In genomic region chr5:178115835-178116405, GRCh38 we compare ENCODE assay signal across 12 cellular contexts. TPM values are rescaled to one million over a fixed set of nuclear protein-coding genes. Genes with fewer than 3 reads are reported as not detected.
DNase-seq lines count a peak whose midpoint lies in the region; ATAC-seq, FAIRE-seq and TF ChIP-seq lines count a peak whose summit lies in the region.
"Had no signal": no experiment of that assay in that cellular context is flagged by ENCODE, and none has a peak within 500 bp of the region (broad histone marks: within the 10 kb centered on the region; RNA-seq: fewer than 3 reads in every experiment).

No MANE protein-coding gene starts in this region.

- in situ Hi-C loops in K562 (cut with MboI) = no loop called here

- peaks cover 31 to 66% of the 10 kb centered on the region in 2 experiments; a peak in 4 of 5 replicates for H3K4me1 ChIP-seq in K562 (replicated peaks in 1 of 2; ENCODE audit: control insufficient read depth in 2 of 2, insufficient read depth in 2 of 2, low read length in 2 of 2)
- peaks cover 26% of the 10 kb centered on the region for H3K4me1 ChIP-seq in mesodermal cell (ENCODE audit: control insufficient read depth, insufficient read depth, low read length, poor library complexity, severe bottlenecking)

- H3K27ac ChIP-seq in K562 (ENCODE audit: extremely low read depth, low read depth, low read length) (peak overlapping the region; percentile 48; the same call in 2 of the 3 replicates), mesodermal cell (ENCODE audit: low read depth, low read length, severe bottlenecking) (peak overlapping the region; percentile 36)
- H3K27ac ChIP-seq: C4-2B, right lobe of liver had no signal

- peak overlapping the region; percentile 26 to 87; a peak in 3 of 4 replicates for H3K9ac ChIP-seq in K562 (ENCODE audit: insufficient read depth in 1 of 2, low read depth in 2 of 2, low read length in 2 of 2)

- no peak for TF ChIP-seq POLR2A in GM12892 (IDR thresholded peaks at IDR 0.05; ENCODE audit: low read depth, low read length)
- TF ChIP-seq POLR2A in K562 (conservative IDR thresholded peaks at IDR 0.05) = no peak

- H3K9me3 ChIP-seq in K562 (replicated peaks; ENCODE audit: control insufficient read depth, insufficient read depth, low read depth, low read length) (no peaks in the 10 kb centered on the region), mesodermal cell (ENCODE audit: control insufficient read depth, low read length) (no peaks in the 10 kb centered on the region)
- H3K9me3 ChIP-seq: right lobe of liver had no signal

- WGBS in K562 (ENCODE audit: insufficient coverage, low coverage, missing lambda C conversion rate) = 31% methylated on average over 8 of the region's 10 CpGs
- 12 to 15% methylated on average over 5 to 8 of the region's 10 CpGs for WGBS in mesodermal cell (ENCODE audit: insufficient coverage in 2 of 2), 2 experiments

- H3K9me1 ChIP-seq in K562 (ENCODE audit: control insufficient read depth, insufficient read depth, low read length) = peaks cover 7% of the 10 kb centered on the region

- 0 out of 2 replicates have a peak overlapping the region, but pooled peaks have one; percentile 2 for H3K4me3 ChIP-seq in K562
- peak overlapping the region; percentile 16 for H3K4me3 ChIP-seq in mesodermal cell (ENCODE audit: extremely low read depth, insufficient read depth, low read length, poor library complexity, severe bottlenecking)
- H3K4me3 ChIP-seq: right lobe of liver had no signal

- CTCF ChIA-PET in K562 (lab: Yijun Ruan, JAX; ENCODE audit: low intra/inter-chr PET ratio) = no interaction called here

- BruUV-seq in K562 (replicated peaks; lab: Mats Ljungman, UMichigan) = no TSS peak

- peak overlapping the region; percentile 86 for H3K4me2 ChIP-seq in K562 (ENCODE audit: insufficient read depth, low read length)

- peaks cover 46% of the 10 kb centered on the region for H3K79me2 ChIP-seq in K562 (ENCODE audit: control insufficient read depth, insufficient read depth, low read length)

- TF ChIP-seq RAD21 in K562 (CRISPR knock-in tag; conservative IDR thresholded peaks at IDR 0.05 in 1 of 2, IDR thresholded peaks at IDR 0.05 in 1 of 2) = no peak

- H3K36me3 ChIP-seq in K562 (ENCODE audit: control insufficient read depth, insufficient read depth, low read length) (peaks cover 8% of the 10 kb centered on the region; the same call in 1 of the 3 replicates), mesodermal cell (ENCODE audit: control insufficient read depth, insufficient read depth, low read length) (no peaks in the 10 kb centered on the region)
- H3K36me3 ChIP-seq: right lobe of liver had no signal

- no peak for TF ChIP-seq CTCF in K562 (IDR thresholded peaks at IDR 0.05 in 2 of 3, conservative IDR thresholded peaks at IDR 0.05 in 1 of 3; ENCODE audit: insufficient read depth in 2 of 3, low read depth in 1 of 3, low read length in 3 of 3)

- DNase-seq in AG08396 (ENCODE audit: low spot score) = peak; percentile 7
- DNase-seq in GM12892 (ENCODE audit: insufficient read length) = no peak
- peak in 2 of 4 experiments; percentile 25 to 33 for DNase-seq in K562 (ENCODE audit: extremely low read depth in 1 of 4, low spot score in 3 of 4)
- DNase-seq in NCI-H748 treated with DMSO at 0.1 percent for 48 hours (lab: John Stamatoyannopoulos, UW) = no peak
- DNase-seq: MM.1S had no signal

- POLR2A ChIA-PET in K562 (lab: Yijun Ruan, JAX) = interaction anchor here (0.6 to 1.0 kb wide), 3 partner anchors 8 to 85 kb away, joined by 3 read pairs; no protein-coding TSS in a partner anchor

- no peaks in the 10 kb centered on the region for H3K27me3 ChIP-seq in K562 (ENCODE audit: control insufficient read depth in 2 of 2, insufficient read depth in 2 of 2, low read length in 2 of 2)
- H3K27me3 ChIP-seq: right lobe of liver had no signal

- no peak for ATAC-seq in K562
- no peak for ATAC-seq in GM19395 (IDR thresholded peaks at IDR 0.05; ENCODE audit: unreplicated experiment)
- no peak for ATAC-seq in HG03025 (IDR thresholded peaks at IDR 0.05; ENCODE audit: low FRiP score, unreplicated experiment)
- no peak for ATAC-seq in GM21515 (IDR thresholded peaks at IDR 0.05; ENCODE audit: unreplicated experiment)

- intact Hi-C loops in K562 (cut with micrococcal nuclease) = no loop called here

- H2AFZ ChIP-seq in K562 (ENCODE audit: low read depth, low read length) = no peak overlapping the region

- peaks cover 9% of the 10 kb centered on the region; the same call in 1 of the 2 replicates for H4K20me1 ChIP-seq in K562 (replicated peaks; ENCODE audit: control insufficient read depth, insufficient read depth, low read length)

- TF ChIP-seq EP300 in K562 (IDR thresholded peaks at IDR 0.05; ENCODE audit: low read length) = no peak

- peak; percentile 70 for FAIRE-seq in GM12892 (lab: Jason Lieb, UNC)
- FAIRE-seq in K562 (lab: Jason Lieb, UNC) = no peak
- FAIRE-seq: TTC549 had no signal

TF ChIP-seq in K562, 482 proteins besides CTCF, POLR2A, EP300 and RAD21 (continues in another document):
- TF ChIP-seq ZKSCAN1 (IDR thresholded peaks at IDR 0.05; ENCODE audit: low read depth, low read length) = no peak
- TF ChIP-seq BCL6 (CRISPR knock-in tag; IDR thresholded peaks at IDR 0.05) = no peak

RNA-seq across cellular contexts. Expression of gene N4BP3, which starts 2.6 kb away (rescaled TPM):
- 3.5 TPM for polyA plus RNA-seq in GM12892 (2012; ENCODE audit: missing spikeins)
- 7.7 and 21.3 TPM in 2 replicates for total RNA-seq in K562 (2011; cell fraction: chromatin; rRNA removed; ENCODE audit: low replicate concordance)
- 14.7 and 14.9 TPM in 2 replicates for total RNA-seq in K562 (2011; cell fraction: nucleolus; rRNA removed)
- total RNA-seq in K562 (2011; cell fraction: nucleoplasm; rRNA removed) = 10.3 and 11.8 TPM in 2 replicates
- total RNA-seq in K562 (2014; rRNA removed) = 6.4 and 7.1 TPM in 2 replicates
- total RNA-seq in K562 (2014; rRNA removed; fragmentation: Illumina TruSeq; extraction: Trizol) = 0.73 and 1.2 TPM in 2 replicates
- 2.4 TPM in 2 replicates for total RNA-seq in K562 (2015; rRNA removed; fragmentation: Illumina TruSeq; extraction: Trizol)
- 6.6 and 7.0 TPM in 2 replicates for total RNA-seq in K562 (2021)
- 3.4 and 3.5 TPM in 2 replicates for polyA plus RNA-seq in K562 (2011; rRNA removed)
- polyA plus RNA-seq in K562 (2011; cell fraction: cytosol; rRNA removed) = 3.6 and 8.3 TPM in 2 replicates
- polyA plus RNA-seq in K562 (2011; cell fraction: nucleus; rRNA removed) = 7.7 and 13.0 TPM in 2 replicates
- polyA plus RNA-seq in K562 (2012) = 3.4 and 4.5 TPM in 2 replicates
- 1.8 and 3.2 TPM in 2 replicates for polyA plus RNA-seq in K562 (2014; fragmentation: Illumina TruSeq; extraction: Trizol)
- polyA plus RNA-seq in K562 (2014; fragmentation: Nextera tagmentation; extraction: Ambion mirVana) = under 1 TPM; 0.06 to 0.10 TPM
- polyA plus RNA-seq in K562 (2014; rRNA removed) = 4.0 and 4.7 TPM in 2 replicates
- polyA minus RNA-seq in K562 (2011; rRNA and poly(A)+ RNA removed) = 1.9 and 3.2 TPM in 2 replicates
- polyA minus RNA-seq in K562 (2011; cell fraction: cytosol; rRNA and poly(A)+ RNA removed) = 4.7 and 5.6 TPM in 2 replicates
- polyA minus RNA-seq in K562 (2011; cell fraction: nucleus; rRNA and poly(A)+ RNA removed) = 7.0 and 7.4 TPM in 2 replicates
- polyA plus RNA-seq in mesodermal cell (2013, experiment 1 of 2) = 3.5 TPM
- 2.0 TPM for polyA plus RNA-seq in mesodermal cell (2013, experiment 2 of 2)

RNA-seq across cellular contexts. Expression of gene RMND5B, which starts 14.9 kb away (rescaled TPM):
- polyA plus RNA-seq in GM12892 (2012; ENCODE audit: missing spikeins) = 21.9 TPM
- 123 and 227 TPM in 2 replicates for total RNA-seq in K562 (2011; cell fraction: chromatin; rRNA removed; ENCODE audit: low replicate concordance)
- total RNA-seq in K562 (2011; cell fraction: nucleolus; rRNA removed) = 112 and 125 TPM in 2 replicates
- total RNA-seq in K562 (2011; cell fraction: nucleoplasm; rRNA removed) = 135 and 197 TPM in 2 replicates
- 37.0 and 39.0 TPM in 2 replicates for total RNA-seq in K562 (2014; rRNA removed)
- 16.9 and 21.1 TPM in 2 replicates for total RNA-seq in K562 (2014; rRNA removed; fragmentation: Illumina TruSeq; extraction: Trizol)
- total RNA-seq in K562 (2015; rRNA removed; fragmentation: Illumina TruSeq; extraction: Trizol) = 19.2 and 20.3 TPM in 2 replicates
- total RNA-seq in K562 (2021) = 53.6 and 54.8 TPM in 2 replicates
- 54.3 and 57.0 TPM in 2 replicates for polyA plus RNA-seq in K562 (2011; rRNA removed)
- polyA plus RNA-seq in K562 (2011; cell fraction: cytosol; rRNA removed) = 52.6 and 79.7 TPM in 2 replicates
- 95.5 and 159 TPM in 2 replicates for polyA plus RNA-seq in K562 (2011; cell fraction: nucleus; rRNA removed)
- 47.6 and 49.2 TPM in 2 replicates for polyA plus RNA-seq in K562 (2012)
- 28.3 and 36.1 TPM in 2 replicates for polyA plus RNA-seq in K562 (2014; fragmentation: Illumina TruSeq; extraction: Trizol)
- polyA plus RNA-seq in K562 (2014; fragmentation: Nextera tagmentation; extraction: Ambion mirVana) = 1 to 10 TPM; 2.6 to 4.4 TPM
- polyA plus RNA-seq in K562 (2014; rRNA removed) = 44.3 and 45.0 TPM in 2 replicates
- polyA minus RNA-seq in K562 (2011; rRNA and poly(A)+ RNA removed) = 39.4 and 55.6 TPM in 2 replicates
- polyA minus RNA-seq in K562 (2011; cell fraction: cytosol; rRNA and poly(A)+ RNA removed) = 23.1 and 24.5 TPM in 2 replicates
- 43.0 and 45.6 TPM in 2 replicates for polyA minus RNA-seq in K562 (2011; cell fraction: nucleus; rRNA and poly(A)+ RNA removed)
- 15.8 TPM for polyA plus RNA-seq in mesodermal cell (2013, experiment 1 of 2)
- polyA plus RNA-seq in mesodermal cell (2013, experiment 2 of 2) = 14.9 TPM

RNA-seq across cellular contexts. Expression of gene NHP2, which starts 37.8 kb away (rescaled TPM):
- polyA plus RNA-seq in GM12892 (2012; ENCODE audit: missing spikeins) = 162 TPM
- 43.3 and 92.9 TPM in 2 replicates for total RNA-seq in K562 (2011; cell fraction: chromatin; rRNA removed; ENCODE audit: low replicate concordance)
- 96.6 and 97.4 TPM in 2 replicates for total RNA-seq in K562 (2011; cell fraction: nucleolus; rRNA removed)
- 76.8 and 91.9 TPM in 2 replicates for total RNA-seq in K562 (2011; cell fraction: nucleoplasm; rRNA removed)
- total RNA-seq in K562 (2014; rRNA removed) (559 and 622 TPM in 2 replicates), K562 (2014; rRNA removed; fragmentation: Illumina TruSeq; extraction: Trizol) (128 and 144 TPM in 2 replicates), K562 (2015; rRNA removed; fragmentation: Illumina TruSeq; extraction: Trizol) (255 and 258 TPM in 2 replicates), K562 (2021) (304 and 309 TPM in 2 replicates)
- polyA plus RNA-seq in K562 (2011; rRNA removed) (140 and 146 TPM in 2 replicates), K562 (2014; fragmentation: Illumina TruSeq; extraction: Trizol) (143 and 312 TPM in 2 replicates), K562 (2014; fragmentation: Nextera tagmentation; extraction: Ambion mirVana) (100 to 1,000 TPM in 1 of 2 experiments, 10 to 100 TPM in 1; 52.8 to 124 TPM), K562 (2014; rRNA removed) (302 and 369 TPM in 2 replicates)
- polyA plus RNA-seq in K562 (2011; cell fraction: cytosol; rRNA removed) = 191 and 212 TPM in 2 replicates
- polyA plus RNA-seq in K562 (2011; cell fraction: nucleus; rRNA removed) = 106 and 110 TPM in 2 replicates
- 178 and 294 TPM in 2 replicates for polyA plus RNA-seq in K562 (2012)
- 66.3 and 75.7 TPM in 2 replicates for polyA minus RNA-seq in K562 (2011; rRNA and poly(A)+ RNA removed)
- polyA minus RNA-seq in K562 (2011; cell fraction: cytosol; rRNA and poly(A)+ RNA removed) = 79.6 and 136 TPM in 2 replicates
- polyA minus RNA-seq in K562 (2011; cell fraction: nucleus; rRNA and poly(A)+ RNA removed) = 44.0 and 63.9 TPM in 2 replicates
- 167 TPM for polyA plus RNA-seq in mesodermal cell (2013, experiment 1 of 2)
- polyA plus RNA-seq in mesodermal cell (2013, experiment 2 of 2) = 149 TPM
